ENCODE assay signal across 18 cellular contexts in genomic region chr1:201890806-201891450, GRCh38. TPM values are rescaled to one million over a fixed set of nuclear protein-coding genes. Genes with fewer than 3 reads are reported as not detected.
"Had no signal": no experiment of that assay in that cellular context is flagged by ENCODE, and none has a peak within 500 bp of the region (broad histone marks: within the 10 kb centered on the region; RNA-seq: fewer than 3 reads in every experiment).

No MANE protein-coding gene starts in this region.

- DNase-seq: activated naive CD8-positive, alpha-beta T cell treated with anti-CD3 and anti-CD28 coated beads for 36 hours; brain microvascular endothelial cell; effector memory CD8-positive, alpha-beta T cell; islet precursor cell; midbrain; small intestine; stimulated activated CD4-positive, alpha-beta T cell treated with anti-CD3 and anti-CD28 coated beads, Interleukin-4, amount 100 ng/mL, for 4 hours; stimulated activated CD8-positive, alpha-beta memory T cell treated with anti-CD3 and anti-CD28 coated beads, Interleukin-4, amount 100 ng/mL, for 48 hours; stimulated activated naive CD4-positive, alpha-beta T cell treated with Interleukin-2 at 50 U/mL for 16 hours; SW 1271 had no signal

- H3K9me3 ChIP-seq: neutrophil, suprapubic skin had no signal

- H3K27me3 ChIP-seq: brain microvascular endothelial cell, hepatocyte, suprapubic skin had no signal

- H3K27ac ChIP-seq: brain microvascular endothelial cell, hepatocyte, neutrophil, suprapubic skin had no signal

- H3K4me3 Mint-ChIP-seq: activated naive CD8-positive, alpha-beta T cell treated with anti-CD3 and anti-CD28 coated beads for 36 hours; activated T-helper 1 cell treated with anti-CD3 and anti-CD28 coated beads, Interleukin-12 subunit alpha, Interleukin-12 subunit beta, Interleukin-2, Interleukin-4 antibody, amounts not matched to agents 30 ng/mL and 10 ng/mL and 1 ng/mL, durations not matched to agents 14 hours and 24 hours and 36 hours; effector memory CD8-positive, alpha-beta T cell; T-helper 2 cell treated with Interferon-gamma antibody and Interleukin-4, amounts not matched to agents 5 μg/mL and 100 μg/mL, for 36 hours had no signal

- H3K9me3 Mint-ChIP-seq: activated naive CD8-positive, alpha-beta T cell treated with anti-CD3 and anti-CD28 coated beads for 36 hours; activated T-helper 1 cell treated with anti-CD3 and anti-CD28 coated beads, Interleukin-12 subunit alpha, Interleukin-12 subunit beta, Interleukin-2, Interleukin-4 antibody, amounts not matched to agents 30 ng/mL and 10 ng/mL and 1 ng/mL, durations not matched to agents 14 hours and 24 hours and 36 hours; effector memory CD8-positive, alpha-beta T cell; T-helper 2 cell treated with Interferon-gamma antibody and Interleukin-4, amounts not matched to agents 5 μg/mL and 100 μg/mL, for 36 hours had no signal

- H2AFZ ChIP-seq: hepatocyte had no signal

- H3K27ac Mint-ChIP-seq: activated naive CD8-positive, alpha-beta T cell treated with anti-CD3 and anti-CD28 coated beads for 36 hours; activated T-helper 1 cell treated with anti-CD3 and anti-CD28 coated beads, Interleukin-12 subunit alpha, Interleukin-12 subunit beta, Interleukin-2, Interleukin-4 antibody, amounts not matched to agents 30 ng/mL and 10 ng/mL and 1 ng/mL, durations not matched to agents 14 hours and 24 hours and 36 hours; effector memory CD8-positive, alpha-beta T cell; T-helper 2 cell treated with Interferon-gamma antibody and Interleukin-4, amounts not matched to agents 5 μg/mL and 100 μg/mL, for 36 hours had no signal

- H3K36me3 ChIP-seq: brain microvascular endothelial cell, neutrophil had no signal

- H3K4me3 ChIP-seq: hepatocyte, suprapubic skin had no signal

- H3K36me3 Mint-ChIP-seq: activated naive CD8-positive, alpha-beta T cell treated with anti-CD3 and anti-CD28 coated beads for 36 hours had no signal

- ATAC-seq: effector memory CD8-positive, alpha-beta T cell had no signal

RNA-seq across cellular contexts. Expression of gene SHISA4, which starts 2.2 kb away (rescaled TPM):
- total RNA-seq: activated naive CD8-positive, alpha-beta T cell treated with anti-CD3 and anti-CD28 coated beads for 36 hours had no signal

RNA-seq across cellular contexts. Expression of gene LMOD1, which starts 55.4 kb away (rescaled TPM):
- total RNA-seq: activated CD8-positive, alpha-beta memory T cell treated with anti-CD3 and anti-CD28 coated beads for 36 hours; activated naive CD8-positive, alpha-beta T cell treated with anti-CD3 and anti-CD28 coated beads for 36 hours; activated T-helper 1 cell treated with anti-CD3 and anti-CD28 coated beads, Interleukin-12 subunit alpha, Interleukin-12 subunit beta, Interleukin-2, Interleukin-4 antibody, amounts not matched to agents 30 ng/mL and 10 ng/mL and 1 ng/mL, durations not matched to agents 14 hours and 24 hours and 36 hours; epithelial cell of proximal tubule; lung microvascular endothelial cell had no signal
